ENCODE assay signal across 2 cellular contexts in the genomic region with DNA sequence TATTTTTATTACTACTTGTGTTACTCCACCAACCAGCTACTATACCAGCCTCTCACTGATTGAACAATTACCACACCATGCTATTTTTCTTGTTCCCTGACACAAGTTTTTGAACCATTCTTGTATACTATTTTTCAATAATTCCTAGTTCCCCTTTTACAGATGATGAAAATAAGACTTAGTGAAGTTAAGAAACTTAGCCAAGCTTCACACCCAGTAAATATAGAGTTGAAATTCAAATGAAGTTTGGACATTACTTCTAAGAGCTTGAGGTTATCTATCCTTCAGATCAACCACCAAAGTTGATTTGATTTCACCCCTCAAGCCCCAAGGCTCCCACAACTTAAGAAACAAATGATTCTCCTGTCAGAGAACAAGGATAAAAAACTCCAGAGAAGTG.
A peak's percentile ranks its signal among the peaks of the same experiment; 100 is the strongest.
TF ChIP-seq lines count a peak whose summit lies in the region.

No MANE protein-coding gene starts in this region.

TF ChIP-seq in GM12878, 131 proteins besides CTCF, POLR2A, EP300 and RAD21:
- TF ChIP-seq SPI1 (IDR thresholded peaks at IDR 0.05; ENCODE audit: borderline replicate concordance, insufficient read depth, low read depth, low read length) (peak; percentile 70; the same call in 1 of the 2 replicates), NFXL1 (IDR thresholded peaks at IDR 0.05; ENCODE audit: borderline replicate concordance) (peak; percentile 81), TCF7 (IDR thresholded peaks at IDR 0.05; ENCODE audit: borderline replicate concordance) (no peak), POLR2AphosphoS2 (IDR thresholded peaks at IDR 0.05; ENCODE audit: low read depth, low read length) (no peak), GATAD2B (conservative IDR thresholded peaks at IDR 0.05; ENCODE audit: low read depth) (no peak), ZNF24 (IDR thresholded peaks at IDR 0.05) (peak; percentile 81), MTA2 (IDR thresholded peaks at IDR 0.05; ENCODE audit: low read depth) (peak; percentile 22; the same call in 1 of the 2 replicates), TCF12 (IDR thresholded peaks at IDR 0.05; ENCODE audit: low read depth, low read length) (no peak), IKZF2 (IDR thresholded peaks at IDR 0.05) (0 out of 4 replicates have a peak, but pooled peaks of 1 of the 2 experiments have one; percentile 24), SMARCA5 (IDR thresholded peaks at IDR 0.05) (no peak), JUND (IDR thresholded peaks at IDR 0.05; ENCODE audit: low read depth, low read length) (no peak)
- TF ChIP-seq, protein P1, sequence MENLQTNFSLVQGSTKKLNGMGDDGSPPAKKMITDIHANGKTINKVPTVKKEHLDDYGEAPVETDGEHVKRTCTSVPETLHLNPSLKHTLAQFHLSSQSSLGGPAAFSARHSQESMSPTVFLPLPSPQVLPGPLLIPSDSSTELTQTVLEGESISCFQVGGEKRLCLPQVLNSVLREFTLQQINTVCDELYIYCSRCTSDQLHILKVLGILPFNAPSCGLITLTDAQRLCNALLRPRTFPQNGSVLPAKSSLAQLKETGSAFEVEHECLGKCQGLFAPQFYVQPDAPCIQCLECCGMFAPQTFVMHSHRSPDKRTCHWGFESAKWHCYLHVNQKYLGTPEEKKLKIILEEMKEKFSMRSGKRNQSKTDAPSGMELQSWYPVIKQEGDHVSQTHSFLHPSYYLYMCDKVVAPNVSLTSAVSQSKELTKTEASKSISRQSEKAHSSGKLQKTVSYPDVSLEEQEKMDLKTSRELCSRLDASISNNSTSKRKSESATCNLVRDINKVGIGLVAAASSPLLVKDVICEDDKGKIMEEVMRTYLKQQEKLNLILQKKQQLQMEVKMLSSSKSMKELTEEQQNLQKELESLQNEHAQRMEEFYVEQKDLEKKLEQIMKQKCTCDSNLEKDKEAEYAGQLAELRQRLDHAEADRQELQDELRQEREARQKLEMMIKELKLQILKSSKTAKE (IDR thresholded peaks at IDR 0.05; ENCODE audit: low read depth, poor library complexity, severe bottlenecking) = peak; percentile 21
- TF ChIP-seq, protein P2, sequence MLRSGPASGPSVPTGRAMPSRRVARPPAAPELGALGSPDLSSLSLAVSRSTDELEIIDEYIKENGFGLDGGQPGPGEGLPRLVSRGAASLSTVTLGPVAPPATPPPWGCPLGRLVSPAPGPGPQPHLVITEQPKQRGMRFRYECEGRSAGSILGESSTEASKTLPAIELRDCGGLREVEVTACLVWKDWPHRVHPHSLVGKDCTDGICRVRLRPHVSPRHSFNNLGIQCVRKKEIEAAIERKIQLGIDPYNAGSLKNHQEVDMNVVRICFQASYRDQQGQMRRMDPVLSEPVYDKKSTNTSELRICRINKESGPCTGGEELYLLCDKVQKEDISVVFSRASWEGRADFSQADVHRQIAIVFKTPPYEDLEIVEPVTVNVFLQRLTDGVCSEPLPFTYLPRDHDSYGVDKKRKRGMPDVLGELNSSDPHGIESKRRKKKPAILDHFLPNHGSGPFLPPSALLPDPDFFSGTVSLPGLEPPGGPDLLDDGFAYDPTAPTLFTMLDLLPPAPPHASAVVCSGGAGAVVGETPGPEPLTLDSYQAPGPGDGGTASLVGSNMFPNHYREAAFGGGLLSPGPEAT (IDR thresholded peaks at IDR 0.05; ENCODE audit: low read depth) = 0 out of 2 replicates have a peak, but pooled peaks have one; percentile 19
- TF ChIP-seq, protein P3, sequence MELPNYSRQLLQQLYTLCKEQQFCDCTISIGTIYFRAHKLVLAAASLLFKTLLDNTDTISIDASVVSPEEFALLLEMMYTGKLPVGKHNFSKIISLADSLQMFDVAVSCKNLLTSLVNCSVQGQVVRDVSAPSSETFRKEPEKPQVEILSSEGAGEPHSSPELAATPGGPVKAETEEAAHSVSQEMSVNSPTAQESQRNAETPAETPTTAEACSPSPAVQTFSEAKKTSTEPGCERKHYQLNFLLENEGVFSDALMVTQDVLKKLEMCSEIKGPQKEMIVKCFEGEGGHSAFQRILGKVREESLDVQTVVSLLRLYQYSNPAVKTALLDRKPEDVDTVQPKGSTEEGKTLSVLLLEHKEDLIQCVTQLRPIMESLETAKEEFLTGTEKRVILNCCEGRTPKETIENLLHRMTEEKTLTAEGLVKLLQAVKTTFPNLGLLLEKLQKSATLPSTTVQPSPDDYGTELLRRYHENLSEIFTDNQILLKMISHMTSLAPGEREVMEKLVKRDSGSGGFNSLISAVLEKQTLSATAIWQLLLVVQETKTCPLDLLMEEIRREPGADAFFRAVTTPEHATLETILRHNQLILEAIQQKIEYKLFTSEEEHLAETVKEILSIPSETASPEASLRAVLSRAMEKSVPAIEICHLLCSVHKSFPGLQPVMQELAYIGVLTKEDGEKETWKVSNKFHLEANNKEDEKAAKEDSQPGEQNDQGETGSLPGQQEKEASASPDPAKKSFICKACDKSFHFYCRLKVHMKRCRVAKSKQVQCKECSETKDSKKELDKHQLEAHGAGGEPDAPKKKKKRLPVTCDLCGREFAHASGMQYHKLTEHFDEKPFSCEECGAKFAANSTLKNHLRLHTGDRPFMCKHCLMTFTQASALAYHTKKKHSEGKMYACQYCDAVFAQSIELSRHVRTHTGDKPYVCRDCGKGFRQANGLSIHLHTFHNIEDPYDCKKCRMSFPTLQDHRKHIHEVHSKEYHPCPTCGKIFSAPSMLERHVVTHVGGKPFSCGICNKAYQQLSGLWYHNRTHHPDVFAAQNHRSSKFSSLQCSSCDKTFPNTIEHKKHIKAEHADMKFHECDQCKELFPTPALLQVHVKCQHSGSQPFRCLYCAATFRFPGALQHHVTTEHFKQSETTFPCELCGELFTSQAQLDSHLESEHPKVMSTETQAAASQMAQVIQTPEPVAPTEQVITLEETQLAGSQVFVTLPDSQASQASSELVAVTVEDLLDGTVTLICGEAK (IDR thresholded peaks at IDR 0.05; ENCODE audit: borderline replicate concordance) = no peak

TF ChIP-seq in HEK293T, 16 proteins besides CTCF, POLR2A, EP300 and RAD21 (continued from another document):
- TF ChIP-seq FOXA1 (IDR thresholded peaks at IDR 0.05) = no peak
- TF ChIP-seq, protein P4, sequence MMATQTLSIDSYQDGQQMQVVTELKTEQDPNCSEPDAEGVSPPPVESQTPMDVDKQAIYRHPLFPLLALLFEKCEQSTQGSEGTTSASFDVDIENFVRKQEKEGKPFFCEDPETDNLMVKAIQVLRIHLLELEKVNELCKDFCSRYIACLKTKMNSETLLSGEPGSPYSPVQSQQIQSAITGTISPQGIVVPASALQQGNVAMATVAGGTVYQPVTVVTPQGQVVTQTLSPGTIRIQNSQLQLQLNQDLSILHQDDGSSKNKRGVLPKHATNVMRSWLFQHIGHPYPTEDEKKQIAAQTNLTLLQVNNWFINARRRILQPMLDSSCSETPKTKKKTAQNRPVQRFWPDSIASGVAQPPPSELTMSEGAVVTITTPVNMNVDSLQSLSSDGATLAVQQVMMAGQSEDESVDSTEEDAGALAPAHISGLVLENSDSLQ (IDR thresholded peaks at IDR 0.05) = no peak
- no peak for TF ChIP-seq SUZ12 (IDR thresholded peaks at IDR 0.05)
- TF ChIP-seq TARDBP (IDR thresholded peaks at IDR 0.05) = no peak
- no peak for TF ChIP-seq FOXK2 (IDR thresholded peaks at IDR 0.05)
- TF ChIP-seq ZNF384 (IDR thresholded peaks at IDR 0.05) = no peak
- no peak for TF ChIP-seq BHLHE40 (IDR thresholded peaks at IDR 0.05; ENCODE audit: borderline replicate concordance)
- no peak for TF ChIP-seq L3MBTL2 (conservative IDR thresholded peaks at IDR 0.05)
- TF ChIP-seq HDGF (IDR thresholded peaks at IDR 0.05; ENCODE audit: borderline replicate concordance) = no peak
- no peak for TF ChIP-seq SP1 (IDR thresholded peaks at IDR 0.05)
- no peak for TF ChIP-seq NFRKB (IDR thresholded peaks at IDR 0.05)
- no peak for TF ChIP-seq ELF4 (IDR thresholded peaks at IDR 0.05)
- no peak for TF ChIP-seq CTBP1 (IDR thresholded peaks at IDR 0.05; ENCODE audit: borderline replicate concordance)
- no peak for TF ChIP-seq FOXM1 (IDR thresholded peaks at IDR 0.05; ENCODE audit: borderline replicate concordance)
